Comparison of ENCODE assay signal across 22 cellular contexts in genomic region chr17:17479209-17479608, GRCh38. TPM values are rescaled to one million over a fixed set of nuclear protein-coding genes. Genes with fewer than 3 reads are reported as not detected.
DNase-seq lines count a peak whose midpoint lies in the region; ATAC-seq, FAIRE-seq and TF ChIP-seq lines count a peak whose summit lies in the region.
"Had no signal": no experiment of that assay in that cellular context is flagged by ENCODE, and none has a peak within 500 bp of the region (broad histone marks: within the 10 kb centered on the region; RNA-seq: fewer than 3 reads in every experiment).

No MANE protein-coding gene starts in this region.

- H3K36me3 ChIP-seq in BLaER1 (peaks cover 27% of the 10 kb centered on the region), DOHH2 (ENCODE audit: control insufficient read depth, low read length) (peaks cover 44% of the 10 kb centered on the region), HepG2 (replicated peaks in 1 of 2; ENCODE audit: control insufficient read depth in 1 of 2, insufficient read depth in 2 of 2, low read length in 2 of 2) (peaks cover 9 to 29% of the 10 kb centered on the region in 2 experiments; a peak in 4 of 5 replicates)
- H3K36me3 ChIP-seq: neutrophil had no signal

- H3K9ac ChIP-seq in BLaER1 (no peak overlapping the region), HepG2 (ENCODE audit: insufficient read depth, low read depth, low read length) (0 out of 2 replicates have a peak overlapping the region, but pooled peaks have one; percentile 8)

- DNase-seq in amniotic epithelial cell (ENCODE audit: low read depth) (peak; percentile 81), HepG2 (ENCODE audit: low spot score) (peak; percentile 58), AG08396 (ENCODE audit: low spot score) (no peak), NCI-H1436 (lab: John Stamatoyannopoulos, UW) (no peak)
- DNase-seq in activated CD8-positive, alpha-beta memory T cell treated with anti-CD3 and anti-CD28 coated beads, Interleukin-2, amount 50 U/mL, for 4 hours = no peak
- DNase-seq: activated CD8-positive, alpha-beta memory T cell treated with anti-CD3 and anti-CD28 coated beads for 24 hours; activated gamma-delta T cell; dermis blood vessel endothelial cell; mesendoderm; NCI-H1048; NCI-H2107; NCI-H526; stimulated activated CD4-positive, alpha-beta T cell treated with anti-CD3 and anti-CD28 coated beads, Interleukin-2, amount 100 ng/mL, for 24 hours; substantia nigra; SW 1271 had no signal

- no peak for FAIRE-seq in HepG2 (lab: Jason Lieb, UNC)

- no peak for TF ChIP-seq RAD21 in HepG2 (CRISPR knock-in tag; IDR thresholded peaks at IDR 0.05)

- no peaks in the 10 kb centered on the region for H3F3A ChIP-seq in DOHH2 (ENCODE audit: control insufficient read depth, insufficient read depth)

- BruUV-seq in HepG2 (replicated peaks; lab: Mats Ljungman, UMichigan) = no TSS peak

- in situ Hi-C loops in HepG2 (cut with HindIII; ENCODE audit: extremely low pct_ligation_motif_present, low pct_unique_long_range_greater_than_20kb) = no loop called here

- intact Hi-C loops in HepG2 (cut with micrococcal nuclease; ENCODE audit: unreplicated experiment) = no loop called here

- TF ChIP-seq CTCF in DOHH2 (IDR thresholded peaks at IDR 0.05; ENCODE audit: low read depth, low read length, poor library complexity, severe bottlenecking) (no peak), HepG2 (CRISPR knock-in tag; IDR thresholded peaks at IDR 0.05) (no peak)

- TF ChIP-seq POLR2A in HepG2 (IDR thresholded peaks at IDR 0.05; ENCODE audit: insufficient read depth in 1 of 2, low read depth in 2 of 2, low read length in 2 of 2) = no peak

- no peak overlapping the region for H2AFZ ChIP-seq in HepG2 (ENCODE audit: low read length)

- 100% methylated on average over 3 of the region's 3 CpGs for WGBS in HepG2 (ENCODE audit: low lambda C conversion rate)

- H3K9me2 ChIP-seq in DOHH2 (replicated peaks; ENCODE audit: control insufficient read depth, low read length) = no peaks in the 10 kb centered on the region

- ATAC-seq in HepG2 (no peak), GM18517 (IDR thresholded peaks at IDR 0.05; ENCODE audit: unreplicated experiment) (no peak)
- ATAC-seq: sciatic nerve had no signal

- H3K9me3 ChIP-seq in BLaER1 = no peaks in the 10 kb centered on the region
- no peaks in the 10 kb centered on the region for H3K9me3 ChIP-seq in DOHH2 (ENCODE audit: control insufficient read depth, insufficient read depth, low read length)
- H3K9me3 ChIP-seq in HepG2 (ENCODE audit: low read length) = no peaks in the 10 kb centered on the region
- H3K9me3 ChIP-seq: esophagus muscularis mucosa, neutrophil had no signal

- peaks cover 32% of the 10 kb centered on the region for H4K20me1 ChIP-seq in BLaER1
- H4K20me1 ChIP-seq in DOHH2 (ENCODE audit: control insufficient read depth, insufficient read depth, low read depth, low read length) = peaks cover 20% of the 10 kb centered on the region
- no peaks in the 10 kb centered on the region for H4K20me1 ChIP-seq in HepG2 (ENCODE audit: insufficient read depth, low read length)

- peak overlapping the region; percentile 98 for H3K4me2 ChIP-seq in BLaER1
- peak overlapping the region; percentile 9; the same call in 1 of the 2 replicates for H3K4me2 ChIP-seq in DOHH2 (ENCODE audit: low read length)
- H3K4me2 ChIP-seq in HepG2 (ENCODE audit: low read depth, low read length) = peak overlapping the region; percentile 39

- H3K4me3 ChIP-seq in BLaER1 (no peak overlapping the region), DOHH2 (ENCODE audit: low read length) (no peak overlapping the region), HepG2 (replicated peaks in 1 of 3; ENCODE audit: insufficient read depth in 1 of 3, low read depth in 2 of 3, low read length in 3 of 3) (peak overlapping the region in 1 of 3 experiments; percentile 6; a peak in 1 of 6 replicates)
- H3K4me3 ChIP-seq: esophagus muscularis mucosa had no signal

- CTCF ChIA-PET in HepG2 (lab: Yijun Ruan, JAX; ENCODE audit: low intra/inter-chr PET ratio, low total read pairs) = no interaction called here

- H3K79me2 ChIP-seq in DOHH2 (ENCODE audit: control insufficient read depth, low read length) = peaks cover 73% of the 10 kb centered on the region
- peaks cover 62% of the 10 kb centered on the region for H3K79me2 ChIP-seq in HepG2 (ENCODE audit: insufficient read depth, low read length)

- POLR2A ChIA-PET in HepG2 (lab: Yijun Ruan, JAX) = interaction anchor here (0.6 to 1.0 kb wide), 3 partner anchors 17 to 36 kb away, joined by 3 to 7 read pairs (median 3); partner anchors contain the start of gene RASD1

- H3K27ac ChIP-seq in BLaER1 (no peak overlapping the region), DOHH2 (ENCODE audit: low read depth, low read length) (no peak overlapping the region), HepG2 (ENCODE audit: extremely low read length, insufficient read depth, low read length) (no peak overlapping the region)
- H3K27ac ChIP-seq: esophagus muscularis mucosa, neutrophil had no signal

- TF ChIP-seq EP300 in HepG2 (IDR thresholded peaks at IDR 0.05; ENCODE audit: low read depth in 2 of 2, low read length in 2 of 2) = no peak
- TF ChIP-seq EP300 in HepG2 (CRISPR knock-in tag; IDR thresholded peaks at IDR 0.05; ENCODE audit: borderline replicate concordance) = no peak

- H3K27me3 ChIP-seq in BLaER1 (no peaks in the 10 kb centered on the region), DOHH2 (ENCODE audit: control insufficient read depth, low read length) (no peaks in the 10 kb centered on the region), HepG2 (ENCODE audit: control insufficient read depth in 1 of 2, insufficient read depth in 2 of 2, low read length in 2 of 2) (peaks cover 1 to 14% of the 10 kb centered on the region in 2 experiments; a peak in 3 of 5 replicates)
- H3K27me3 ChIP-seq: esophagus muscularis mucosa, neutrophil had no signal

- peaks cover 73% of the 10 kb centered on the region for H3K4me1 ChIP-seq in BLaER1
- peaks cover 37% of the 10 kb centered on the region for H3K4me1 ChIP-seq in DOHH2 (ENCODE audit: control insufficient read depth, low read length)
- peaks cover 49% of the 10 kb centered on the region for H3K4me1 ChIP-seq in HepG2 (ENCODE audit: insufficient read depth, low read length)

RNA-seq across cellular contexts. Expression of gene MED9, which starts 2.4 kb away (rescaled TPM):
- 11.7 and 15.1 TPM in 2 replicates for total RNA-seq in HepG2 (2016; rRNA removed; fragmentation: Illumina TruSeq; extraction: Trizol)
- 4.0 and 4.2 TPM in 2 replicates for total RNA-seq in HepG2 (2016; cell fraction: cytosol; rRNA removed; fragmentation: Illumina TruSeq; extraction: Trizol; ENCODE audit: low read depth)
- 11.7 and 14.4 TPM in 2 replicates for total RNA-seq in HepG2 (2016; cell fraction: insoluble cytoplasmic fraction; rRNA removed; fragmentation: Illumina TruSeq; extraction: Trizol)
- total RNA-seq in HepG2 (2016; cell fraction: membrane; rRNA removed; fragmentation: Illumina TruSeq; extraction: Trizol) = 9.8 and 10.7 TPM in 2 replicates
- total RNA-seq in HepG2 (2016; cell fraction: nucleus; rRNA removed; fragmentation: Illumina TruSeq; extraction: Trizol) = 10.8 and 11.7 TPM in 2 replicates
- polyA plus RNA-seq in HepG2 (2011; rRNA removed) = 11.9 and 14.4 TPM in 2 replicates
- polyA plus RNA-seq in HepG2 (2011; cell fraction: cytosol; rRNA removed) = 18.3 and 21.5 TPM in 2 replicates
- polyA plus RNA-seq in HepG2 (2011; cell fraction: nucleus; rRNA removed) = 15.4 and 17.5 TPM in 2 replicates
- 9.2 and 11.4 TPM in 2 replicates for polyA plus RNA-seq in HepG2 (2012)
- polyA plus RNA-seq in HepG2 (2016; cell fraction: cytosol; fragmentation: Illumina TruSeq; extraction: Trizol; ENCODE audit: low read depth) = 3.0 and 3.1 TPM in 2 replicates
- 11.2 and 12.0 TPM in 2 replicates for polyA plus RNA-seq in HepG2 (2016; cell fraction: insoluble cytoplasmic fraction; fragmentation: Illumina TruSeq; extraction: Trizol; ENCODE audit: low read depth)
- polyA plus RNA-seq in HepG2 (2016; cell fraction: membrane; fragmentation: Illumina TruSeq; extraction: Trizol; ENCODE audit: low read depth) = 6.4 and 7.0 TPM in 2 replicates
- 11.4 and 12.6 TPM in 2 replicates for polyA plus RNA-seq in HepG2 (2016; cell fraction: nucleus; fragmentation: Illumina TruSeq; extraction: Trizol; ENCODE audit: insufficient read depth, low read depth)
- polyA minus RNA-seq in HepG2 (2011; rRNA and poly(A)+ RNA removed; ENCODE audit: low replicate concordance) = 21.1 and 25.1 TPM in 2 replicates
- 9.8 and 9.9 TPM in 2 replicates for polyA minus RNA-seq in HepG2 (2011; cell fraction: cytosol; rRNA and poly(A)+ RNA removed)
- 24.2 and 25.4 TPM in 2 replicates for polyA minus RNA-seq in HepG2 (2011; cell fraction: nucleus; rRNA and poly(A)+ RNA removed)

RNA-seq across cellular contexts. Expression of gene RASD1, which starts 17.0 kb away (rescaled TPM):
- total RNA-seq in HepG2 (2016; rRNA removed; fragmentation: Illumina TruSeq; extraction: Trizol) = 1.4 and 1.6 TPM in 2 replicates
- total RNA-seq in HepG2 (2016; cell fraction: cytosol; rRNA removed; fragmentation: Illumina TruSeq; extraction: Trizol; ENCODE audit: low read depth) = 0.71 and 0.91 TPM in 2 replicates
- 1.4 and 1.9 TPM in 2 replicates for total RNA-seq in HepG2 (2016; cell fraction: insoluble cytoplasmic fraction; rRNA removed; fragmentation: Illumina TruSeq; extraction: Trizol)
- total RNA-seq in HepG2 (2016; cell fraction: membrane; rRNA removed; fragmentation: Illumina TruSeq; extraction: Trizol) = 1.5 and 1.7 TPM in 2 replicates
- total RNA-seq in HepG2 (2016; cell fraction: nucleus; rRNA removed; fragmentation: Illumina TruSeq; extraction: Trizol) = 0.99 and 1.1 TPM in 2 replicates
- polyA plus RNA-seq in HepG2 (2011; rRNA removed) = 4.2 and 8.9 TPM in 2 replicates
- 4.3 and 4.7 TPM in 2 replicates for polyA plus RNA-seq in HepG2 (2011; cell fraction: cytosol; rRNA removed)
- 6.6 and 7.6 TPM in 2 replicates for polyA plus RNA-seq in HepG2 (2011; cell fraction: nucleus; rRNA removed)
- 2.1 and 6.2 TPM in 2 replicates for polyA plus RNA-seq in HepG2 (2012)
- polyA plus RNA-seq in HepG2 (2016; cell fraction: cytosol; fragmentation: Illumina TruSeq; extraction: Trizol; ENCODE audit: low read depth) = 0.32 and 0.38 TPM in 2 replicates
- polyA plus RNA-seq in HepG2 (2016; cell fraction: insoluble cytoplasmic fraction; fragmentation: Illumina TruSeq; extraction: Trizol; ENCODE audit: low read depth) = 1.7 and 1.8 TPM in 2 replicates
- 0.63 and 0.72 TPM in 2 replicates for polyA plus RNA-seq in HepG2 (2016; cell fraction: membrane; fragmentation: Illumina TruSeq; extraction: Trizol; ENCODE audit: low read depth)
- polyA plus RNA-seq in HepG2 (2016; cell fraction: nucleus; fragmentation: Illumina TruSeq; extraction: Trizol; ENCODE audit: insufficient read depth, low read depth) = 2.7 and 3.4 TPM in 2 replicates
- 3.9 and 12.1 TPM in 2 replicates for polyA minus RNA-seq in HepG2 (2011; rRNA and poly(A)+ RNA removed; ENCODE audit: low replicate concordance)
- polyA minus RNA-seq in HepG2 (2011; cell fraction: cytosol; rRNA and poly(A)+ RNA removed) = 6.2 and 6.6 TPM in 2 replicates
- polyA minus RNA-seq in HepG2 (2011; cell fraction: nucleus; rRNA and poly(A)+ RNA removed) = 1.7 and 3.1 TPM in 2 replicates
- total RNA-seq: RPMI7951 had no signal

Comparison
In these comparisons a context has a peak if more than half of its experiments do, and no peak if none do; other contexts are left out.
1. H3K4me2 ChIP-seq: peak in every context shown above with its lines; median percentile 98 in BLaER1; 39 in HepG2; 9 in DOHH2.
2. DNase-seq: peak in amniotic epithelial cell (single experiment) and HepG2 (single experiment); none in AG08396 (single experiment), NCI-H1436 (single experiment) and activated CD8-positive, alpha-beta memory T cell treated with anti-CD3 and anti-CD28 coated beads, Interleukin-2, amount 50 U/mL, for 4 hours (single experiment).